2 cellular contexts compared by ENCODE assay signal in the genomic region with DNA sequence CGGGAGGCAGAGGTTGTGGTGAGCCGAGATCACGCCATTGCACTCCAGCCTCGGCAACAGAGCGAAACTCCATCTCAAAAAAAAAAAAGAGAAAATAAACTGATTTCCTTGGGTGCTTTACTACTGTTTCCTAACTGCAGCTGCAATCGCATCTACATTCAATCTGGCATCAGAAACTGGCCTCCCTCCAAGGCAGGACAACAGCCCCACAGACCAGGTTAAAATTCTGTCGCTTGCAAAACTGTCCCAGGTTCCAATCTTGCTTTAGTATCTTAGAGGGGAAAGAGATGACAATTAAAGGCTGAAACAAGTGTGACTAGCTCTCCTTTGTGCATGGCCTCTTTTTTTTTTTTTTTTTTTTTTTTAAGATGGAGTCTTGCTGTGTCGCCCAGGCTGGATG.
TF ChIP-seq lines count a peak whose summit lies in the region.

No MANE protein-coding gene starts in this region.

TF ChIP-seq in liver, 16 proteins besides CTCF, POLR2A, EP300 and RAD21:
- TF ChIP-seq REST (IDR thresholded peaks at IDR 0.05) (no peak), YY1 (IDR thresholded peaks at IDR 0.05) (no peak), FOXA2 (IDR thresholded peaks at IDR 0.05) (no peak), SP1 (IDR thresholded peaks at IDR 0.05) (no peak), EGR1 (IDR thresholded peaks at IDR 0.05; ENCODE audit: low read depth in 2 of 2) (no peak), MAX (IDR thresholded peaks at IDR 0.05) (no peak), FOXA1 (IDR thresholded peaks at IDR 0.05) (no peak), RXRA (IDR thresholded peaks at IDR 0.05) (peak; percentile 28 to 70), GABPA (IDR thresholded peaks at IDR 0.05 in 1 of 2, conservative IDR thresholded peaks at IDR 0.05 in 1 of 2) (no peak), NR2F2 (IDR thresholded peaks at IDR 0.05) (no peak), HNF4G (IDR thresholded peaks at IDR 0.05) (no peak), TAF1 (conservative IDR thresholded peaks at IDR 0.05) (no peak), JUND (IDR thresholded peaks at IDR 0.05) (peak in 1 of 2 donors; percentile 31), HNF4A (conservative IDR thresholded peaks at IDR 0.05) (peak; percentile 19 to 56)
- TF ChIP-seq, protein P1, sequence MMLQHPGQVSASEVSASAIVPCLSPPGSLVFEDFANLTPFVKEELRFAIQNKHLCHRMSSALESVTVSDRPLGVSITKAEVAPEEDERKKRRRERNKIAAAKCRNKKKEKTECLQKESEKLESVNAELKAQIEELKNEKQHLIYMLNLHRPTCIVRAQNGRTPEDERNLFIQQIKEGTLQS (IDR thresholded peaks at IDR 0.05), result no peak
- TF ChIP-seq, protein P2, sequence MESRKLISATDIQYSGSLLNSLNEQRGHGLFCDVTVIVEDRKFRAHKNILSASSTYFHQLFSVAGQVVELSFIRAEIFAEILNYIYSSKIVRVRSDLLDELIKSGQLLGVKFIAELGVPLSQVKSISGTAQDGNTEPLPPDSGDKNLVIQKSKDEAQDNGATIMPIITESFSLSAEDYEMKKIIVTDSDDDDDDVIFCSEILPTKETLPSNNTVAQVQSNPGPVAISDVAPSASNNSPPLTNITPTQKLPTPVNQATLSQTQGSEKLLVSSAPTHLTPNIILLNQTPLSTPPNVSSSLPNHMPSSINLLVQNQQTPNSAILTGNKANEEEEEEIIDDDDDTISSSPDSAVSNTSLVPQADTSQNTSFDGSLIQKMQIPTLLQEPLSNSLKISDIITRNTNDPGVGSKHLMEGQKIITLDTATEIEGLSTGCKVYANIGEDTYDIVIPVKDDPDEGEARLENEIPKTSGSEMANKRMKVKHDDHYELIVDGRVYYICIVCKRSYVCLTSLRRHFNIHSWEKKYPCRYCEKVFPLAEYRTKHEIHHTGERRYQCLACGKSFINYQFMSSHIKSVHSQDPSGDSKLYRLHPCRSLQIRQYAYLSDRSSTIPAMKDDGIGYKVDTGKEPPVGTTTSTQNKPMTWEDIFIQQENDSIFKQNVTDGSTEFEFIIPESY (IDR thresholded peaks at IDR 0.05), result no peak

TF ChIP-seq in HepG2, 621 proteins besides CTCF, POLR2A, EP300 and RAD21 (continued from another document):
- TF ChIP-seq, protein P3, sequence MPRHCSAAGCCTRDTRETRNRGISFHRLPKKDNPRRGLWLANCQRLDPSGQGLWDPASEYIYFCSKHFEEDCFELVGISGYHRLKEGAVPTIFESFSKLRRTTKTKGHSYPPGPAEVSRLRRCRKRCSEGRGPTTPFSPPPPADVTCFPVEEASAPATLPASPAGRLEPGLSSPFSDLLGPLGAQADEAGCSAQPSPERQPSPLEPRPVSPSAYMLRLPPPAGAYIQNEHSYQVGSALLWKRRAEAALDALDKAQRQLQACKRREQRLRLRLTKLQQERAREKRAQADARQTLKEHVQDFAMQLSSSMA (CRISPR knock-in tag; IDR thresholded peaks at IDR 0.05), result no peak
- TF ChIP-seq, protein P4, sequence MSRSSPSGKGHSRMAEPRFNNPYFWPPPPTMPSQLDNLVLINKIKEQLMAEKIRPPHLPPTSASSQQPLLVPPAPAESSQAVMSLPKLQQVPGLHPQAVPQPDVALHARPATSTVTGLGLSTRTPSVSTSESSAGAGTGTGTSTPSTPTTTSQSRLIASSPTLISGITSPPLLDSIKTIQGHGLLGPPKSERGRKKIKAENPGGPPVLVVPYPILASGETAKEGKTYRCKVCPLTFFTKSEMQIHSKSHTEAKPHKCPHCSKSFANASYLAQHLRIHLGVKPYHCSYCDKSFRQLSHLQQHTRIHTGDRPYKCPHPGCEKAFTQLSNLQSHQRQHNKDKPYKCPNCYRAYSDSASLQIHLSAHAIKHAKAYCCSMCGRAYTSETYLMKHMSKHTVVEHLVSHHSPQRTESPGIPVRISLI (CRISPR knock-in tag; IDR thresholded peaks at IDR 0.05; ENCODE audit: borderline replicate concordance), result no peak
- no peak for TF ChIP-seq RFX1 (IDR thresholded peaks at IDR 0.05)
